Comparison of ENCODE assay signal across 27 cellular contexts in genomic region chr14:51019089-51019488, GRCh38.
DNase-seq lines count a peak whose midpoint lies in the region; ATAC-seq and TF ChIP-seq lines count a peak whose summit lies in the region.
"Had no signal": no experiment of that assay in that cellular context is flagged by ENCODE, and none has a peak within 500 bp of the region (broad histone marks: within the 10 kb centered on the region; RNA-seq: fewer than 3 reads in every experiment).

No MANE protein-coding gene starts in this region.

- no peak overlapping the region for H2AK5ac ChIP-seq in mesenchymal stem cell (ENCODE audit: low read length, severe bottlenecking)

- H3K4me3 ChIP-seq in GM23248 (no peak overlapping the region), brain microvascular endothelial cell (ENCODE audit: low read depth, low read length) (no peak overlapping the region), mesenchymal stem cell (ENCODE audit: insufficient read depth in 1 of 2, low read depth in 1 of 2, low read length in 2 of 2) (no peak overlapping the region)
- H3K4me3 ChIP-seq: adrenal gland, coronary artery, upper lobe of right lung had no signal

- H2BK12ac ChIP-seq in mesenchymal stem cell (ENCODE audit: low read length in 2 of 2): no peak overlapping the region

- H3K79me2 ChIP-seq in GM23248 (ENCODE audit: insufficient read depth): no peaks in the 10 kb centered on the region

- H4K8ac ChIP-seq in mesenchymal stem cell (ENCODE audit: low read length): no peak overlapping the region

- peak overlapping the region; percentile 8 for H3K4me2 ChIP-seq in GM23248 (ENCODE audit: unreplicated experiment)
- no peak overlapping the region for H3K4me2 ChIP-seq in mesenchymal stem cell (ENCODE audit: low read length, poor library complexity, severe bottlenecking)

- H3K4me1 ChIP-seq in GM23248 (ENCODE audit: insufficient read depth) (peaks cover 20% of the 10 kb centered on the region), mesenchymal stem cell (ENCODE audit: control insufficient read depth, insufficient read depth, low read depth, low read length) (peaks cover 7% of the 10 kb centered on the region)
- H3K4me1 ChIP-seq: adrenal gland, upper lobe of right lung had no signal

- H2BK120ac ChIP-seq in mesenchymal stem cell (ENCODE audit: low read depth, low read length): no peak overlapping the region

- no peak overlapping the region for H3K18ac ChIP-seq in mesenchymal stem cell (ENCODE audit: low read depth in 1 of 2, low read length in 2 of 2)

- H3F3A ChIP-seq in GM23248 (ENCODE audit: insufficient read depth): peaks cover 5% of the 10 kb centered on the region; the same call in 1 of the 2 replicates

- H2BK15ac ChIP-seq in mesenchymal stem cell (ENCODE audit: low read depth, poor library complexity, severe bottlenecking): no peak overlapping the region

- H3K27ac ChIP-seq in GM23248 (peak overlapping the region; percentile 10; the same call in 1 of the 2 replicates), brain microvascular endothelial cell (peak overlapping the region; percentile 40), mesenchymal stem cell (ENCODE audit: low read length, poor library complexity, severe bottlenecking) (no peak overlapping the region)
- H3K27ac ChIP-seq: coronary artery, epithelial cell of prostate, upper lobe of right lung had no signal

- H3K9me3 ChIP-seq in GM23248 (ENCODE audit: low read depth) (no peaks in the 10 kb centered on the region), mesenchymal stem cell (ENCODE audit: control insufficient read depth, low read length) (no peaks in the 10 kb centered on the region)
- H3K9me3 ChIP-seq: adrenal gland, upper lobe of right lung had no signal

- H3K23ac ChIP-seq in mesenchymal stem cell (ENCODE audit: low read length in 2 of 2): no peak overlapping the region

- DNase-seq in GM23248 (peak; percentile 11), brain microvascular endothelial cell (no peak), mesenchymal stem cell (no peak), stromal cell of bone marrow (ENCODE audit: low read depth) (peak; percentile 48), MV-4-11 (lab: John Stamatoyannopoulos, UW) (no peak)
- DNase-seq: activated CD4-positive, alpha-beta memory T cell treated with anti-CD3 and anti-CD28 coated beads for 36 hours; activated naive CD4-positive, alpha-beta T cell treated with anti-CD3 and anti-CD28 coated beads for 36 hours; adrenal gland; Calu3; CD4-positive, CD25-positive, alpha-beta regulatory T cell; DMS79; effector memory CD4-positive, alpha-beta T cell; head of caudate nucleus; islet precursor cell; Kasumi-1; naive thymus-derived CD4-positive, alpha-beta T cell; NCI-H146; NCI-H2107; NCI-H748 treated with DMSO at 0.1 percent for 48 hours; stimulated activated naive B cell treated with anti-CD40 and anti-IgM and Interleukin-4, amounts not matched to agents 10 μg/mL and 1 μg/mL and 100 μg/mL, for 72 hours; T-helper 17 cell; upper lobe of right lung had no signal

- H4K91ac ChIP-seq in mesenchymal stem cell (ENCODE audit: low read length): no peak overlapping the region

- in situ Hi-C loops in GM23248 (cut with MboI): no loop called here
- in situ Hi-C loops in brain microvascular endothelial cell (cut with HindIII; ENCODE audit: low pct_ligation_motif_present, low sequenced_read_pairs): no loop called here

- H3K4ac ChIP-seq in mesenchymal stem cell (ENCODE audit: low read depth in 1 of 2, low read length in 2 of 2): no peak overlapping the region

- H3K14ac ChIP-seq in mesenchymal stem cell (ENCODE audit: low read length in 2 of 2): no peak overlapping the region

- H3K9me2 ChIP-seq in GM23248 (ENCODE audit: insufficient read depth): 0 out of 2 replicates have a peak, but pooled peaks cover 5% of the 10 kb centered on the region

- TF ChIP-seq CTCF in brain microvascular endothelial cell (IDR thresholded peaks at IDR 0.05; ENCODE audit: low read depth, low read length, missing control alignments): no peak

- no peaks in the 10 kb centered on the region for H4K20me1 ChIP-seq in GM23248 (ENCODE audit: insufficient read depth)

- H3K9ac ChIP-seq in GM23248 (no peak overlapping the region), mesenchymal stem cell (ENCODE audit: low read length) (peak overlapping the region; percentile 39)

- ATAC-seq in GM18511 (IDR thresholded peaks at IDR 0.05; ENCODE audit: unreplicated experiment) (no peak), HG02938 (IDR thresholded peaks at IDR 0.05; ENCODE audit: unreplicated experiment) (no peak)
- ATAC-seq: activated CD4-positive, CD25-positive, alpha-beta regulatory T cell treated with anti-CD3 and anti-CD28 coated beads, Interleukin-2, amount 50 U/mL, for 24 hours; naive thymus-derived CD4-positive, alpha-beta T cell; stimulated activated naive B cell treated with anti-CD40 and anti-IgM and Interleukin-4, amounts not matched to agents 10 μg/mL and 1 μg/mL and 100 μg/mL, for 72 hours; T-helper 17 cell; upper lobe of right lung had no signal

- H3K27me3 ChIP-seq in GM23248 (replicated peaks; ENCODE audit: insufficient read depth) (no peaks in the 10 kb centered on the region), brain microvascular endothelial cell (replicated peaks) (no peaks in the 10 kb centered on the region), mesenchymal stem cell (ENCODE audit: control insufficient read depth in 1 of 2, insufficient read depth in 1 of 2, low read length in 2 of 2) (no peaks in the 10 kb centered on the region)
- H3K27me3 ChIP-seq: adrenal gland, upper lobe of right lung had no signal

- H3K79me1 ChIP-seq in mesenchymal stem cell (replicated peaks; ENCODE audit: low read length, poor library complexity, severe bottlenecking): no peaks in the 10 kb centered on the region

- H3K36me3 ChIP-seq in GM23248 (ENCODE audit: low read depth): no peaks in the 10 kb centered on the region
- H3K36me3 ChIP-seq in brain microvascular endothelial cell (replicated peaks): no peaks in the 10 kb centered on the region
- H3K36me3 ChIP-seq in mesenchymal stem cell (ENCODE audit: control insufficient read depth in 1 of 2, insufficient read depth in 2 of 2, low read depth in 1 of 2, low read length in 2 of 2): no peaks in the 10 kb centered on the region
- H3K36me3 ChIP-seq: adrenal gland, upper lobe of right lung had no signal

- no peak overlapping the region for H2AFZ ChIP-seq in GM23248
- H2AFZ ChIP-seq in mesenchymal stem cell (ENCODE audit: low read depth, low read length): no peak overlapping the region

- WGBS in GM23248 (ENCODE audit: low coverage in 1 of 2, low lambda C conversion rate in 2 of 2, missing lambda C conversion rate in 2 of 2), 2 experiments: 52 to 53% methylated on average over 1 of the region's 1 CpG
- 89% methylated on average over 1 of the region's 1 CpG for WGBS in mesenchymal stem cell

- H2BK5ac ChIP-seq in mesenchymal stem cell (ENCODE audit: low read depth, low read length, poor library complexity, severe bottlenecking): no peak overlapping the region

Comparison
In these comparisons a context has a peak if more than half of its experiments do, and no peak if none do; other contexts are left out.
1. DNase-seq: peak in GM23248 (single experiment) and stromal cell of bone marrow (single experiment); none in brain microvascular endothelial cell (single experiment), mesenchymal stem cell (single experiment) and MV-4-11 (single experiment).